ENCODE assay signal across 1 cellular context in the genomic region with DNA sequence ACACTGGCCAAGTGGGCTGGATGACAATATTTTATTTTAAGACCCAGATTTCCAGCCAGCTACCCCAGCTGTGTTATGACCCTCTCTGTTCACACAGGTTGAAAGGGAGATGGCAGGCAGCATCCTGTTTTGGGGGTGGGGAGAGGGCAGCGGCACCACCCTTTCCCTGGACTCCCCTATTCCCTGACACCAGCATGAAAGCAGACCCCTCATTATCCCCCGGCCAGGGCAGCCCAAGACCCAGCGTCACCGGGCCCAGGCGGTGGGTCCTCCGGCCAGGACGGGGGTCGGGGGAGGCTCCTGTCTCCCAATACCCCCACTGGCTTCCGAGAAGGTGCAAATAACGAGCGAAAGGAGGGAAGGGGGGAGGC.
TF ChIP-seq lines count a peak whose summit lies in the region.

No MANE protein-coding gene starts in this region.

TF ChIP-seq in H1, 55 proteins besides CTCF, POLR2A, EP300 and RAD21 (continued from another document):
- TF ChIP-seq CREB1 (IDR thresholded peaks at IDR 0.05) (no peak), TBP (IDR thresholded peaks at IDR 0.05; ENCODE audit: low read depth, low read length) (no peak)
